ENCODE assay signal across 7 cellular contexts in genomic region chr5:138610468-138611294, GRCh38. TPM values are rescaled to one million over a fixed set of nuclear protein-coding genes. Genes with fewer than 3 reads are reported as not detected.
DNase-seq lines count a peak whose midpoint lies in the region; ATAC-seq, FAIRE-seq and TF ChIP-seq lines count a peak whose summit lies in the region.

No MANE protein-coding gene starts in this region.

- H3K9ac ChIP-seq in HUES64 (ENCODE audit: low read depth, low read length) (peak overlapping the region; percentile 61), keratinocyte (ENCODE audit: control insufficient read depth, extremely low read depth, insufficient read depth, low read length) (peak overlapping the region; percentile 0)

- no peaks in the 10 kb centered on the region for H3K9me1 ChIP-seq in keratinocyte (ENCODE audit: control insufficient read depth, extremely low read depth, insufficient read depth, low read length)

- dilution Hi-C loops in keratinocyte (cut with MboI; ENCODE audit: extremely low pct_ligation_motif_present, low sequenced_read_pairs), result no loop called here

- peak; percentile 36 to 49 (median 49) for TF ChIP-seq CTCF in keratinocyte (optimal IDR thresholded peaks at IDR 0.05 in 1 of 3, IDR thresholded peaks at IDR 0.05 in 1 of 3, conservative IDR thresholded peaks at IDR 0.05 in 1 of 3; ENCODE audit: extremely low read depth in 1 of 3, insufficient read depth in 2 of 3, low read length in 3 of 3)

- peak overlapping the region; percentile 34 for H2AFZ ChIP-seq in keratinocyte (ENCODE audit: control insufficient read depth, low read length)

- H3K4me3 Mint-ChIP-seq in central memory CD8-positive, alpha-beta T cell, result peak overlapping the region; percentile 16

- H3K36me3 ChIP-seq in HUES64 (ENCODE audit: insufficient read depth, low read length), result no peaks in the 10 kb centered on the region
- H3K36me3 ChIP-seq in keratinocyte (ENCODE audit: control insufficient read depth in 2 of 2, extremely low read depth in 1 of 2, insufficient read depth in 2 of 2, low read length in 2 of 2), result no peaks in the 10 kb centered on the region

- H4K20me1 ChIP-seq in keratinocyte (ENCODE audit: control insufficient read depth, extremely low read depth, insufficient read depth, low read length), result no peaks in the 10 kb centered on the region

- H3K36me3 Mint-ChIP-seq in central memory CD8-positive, alpha-beta T cell (ENCODE audit: insufficient read depth), result peaks cover 1% of the 10 kb centered on the region

- no peak overlapping the region for H3K27ac Mint-ChIP-seq in central memory CD8-positive, alpha-beta T cell (ENCODE audit: low read depth)

- H3K27me3 Mint-ChIP-seq in central memory CD8-positive, alpha-beta T cell, result peaks cover 62% of the 10 kb centered on the region

- H3K4me2 ChIP-seq in keratinocyte (ENCODE audit: control insufficient read depth, extremely low read depth, insufficient read depth, low read depth, low read length), result peak overlapping the region; percentile 62

- no peaks in the 10 kb centered on the region for H3K9me3 Mint-ChIP-seq in central memory CD8-positive, alpha-beta T cell

- H3K4me1 Mint-ChIP-seq in central memory CD8-positive, alpha-beta T cell, result peaks cover 9% of the 10 kb centered on the region

- H3K4me3 ChIP-seq in HUES64 (ENCODE audit: low read length), result peak overlapping the region; percentile 61
- no peak overlapping the region for H3K4me3 ChIP-seq in keratinocyte (ENCODE audit: control insufficient read depth in 2 of 3, extremely low read depth in 1 of 3, insufficient read depth in 2 of 3, low read depth in 1 of 3, low read length in 3 of 3)

- no peaks in the 10 kb centered on the region for H3K79me2 ChIP-seq in keratinocyte (ENCODE audit: control insufficient read depth, insufficient read depth, low read length)

- peaks cover 24% of the 10 kb centered on the region for H3K4me1 ChIP-seq in HUES64 (ENCODE audit: insufficient read depth, low read length)
- peaks cover 35% of the 10 kb centered on the region for H3K4me1 ChIP-seq in keratinocyte (ENCODE audit: control insufficient read depth, extremely low read depth, insufficient read depth, low read length)

- FAIRE-seq in keratinocyte (lab: Jason Lieb, UNC), result no peak
- FAIRE-seq in urothelium cell line (lab: Jason Lieb, UNC), result no peak

- peak overlapping the region; percentile 39; the same call in 1 of the 2 replicates for H3K27ac ChIP-seq in HUES64 (ENCODE audit: low read depth, low read length)
- peak overlapping the region; percentile 69 for H3K27ac ChIP-seq in keratinocyte (ENCODE audit: control insufficient read depth, insufficient read depth, low read length)

- H3K9me3 ChIP-seq in HUES64 (ENCODE audit: insufficient read depth, low read depth, low read length), result no peaks in the 10 kb centered on the region
- H3K9me3 ChIP-seq in keratinocyte (ENCODE audit: control insufficient read depth, low read depth, low read length), result no peaks in the 10 kb centered on the region

- no peaks in the 10 kb centered on the region for H3K27me3 ChIP-seq in HUES64 (ENCODE audit: insufficient read depth, low read length)
- no peaks in the 10 kb centered on the region for H3K27me3 ChIP-seq in keratinocyte (ENCODE audit: control insufficient read depth, extremely low read depth, insufficient read depth, low read length)

- no peak for DNase-seq in central memory CD8-positive, alpha-beta T cell (ENCODE audit: low spot score in 2 of 2)
- DNase-seq in keratinocyte (ENCODE audit: low read depth, low spot score) (no peak), superior temporal gyrus (ENCODE audit: extremely low spot score) (peak; percentile 71), urothelium cell line (ENCODE audit: low spot score) (no peak)
- no peak for DNase-seq in activated CD4-positive, alpha-beta T cell treated with anti-CD3 and anti-CD28 coated beads, Interleukin-2, amount 50 U/mL, for 48 hours

- WGBS in HUES64, result 9% methylated on average over 17 of the region's 18 CpGs

- ATAC-seq in central memory CD8-positive, alpha-beta T cell (replicated peaks; ENCODE audit: extremely low read depth, poor library complexity, severe bottlenecking), result no peak
- ATAC-seq in HG03025 (IDR thresholded peaks at IDR 0.05; ENCODE audit: low FRiP score, unreplicated experiment), result no peak

RNA-seq across cellular contexts. Expression of gene HSPA9, which starts 35.5 kb away (rescaled TPM):
- polyA plus RNA-seq in HUES64 (2013, experiment 1 of 2), result 276 TPM
- polyA plus RNA-seq in HUES64 (2013, experiment 2 of 2), result 247 TPM
- 153 to 195 TPM (median 153 TPM) in 3 replicates for polyA plus RNA-seq in keratinocyte
- polyA plus RNA-seq in keratinocyte (2011; ENCODE audit: low read depth), result 494 TPM
- 94.7 and 138 TPM in 2 replicates for polyA plus RNA-seq in keratinocyte (2011; cell fraction: cytosol; rRNA removed)
- 165 and 202 TPM in 2 replicates for polyA plus RNA-seq in keratinocyte (2011; cell fraction: nucleus; rRNA removed)
- polyA plus RNA-seq in keratinocyte (2012; ENCODE audit: low replicate concordance), result 174 and 210 TPM in 2 replicates
- polyA minus RNA-seq in keratinocyte, result 168 to 206 TPM (median 195 TPM) in 3 replicates
- 164 TPM for polyA minus RNA-seq in keratinocyte (2011; cell fraction: cytosol; rRNA and poly(A)+ RNA removed)
- polyA minus RNA-seq in keratinocyte (2011; cell fraction: nucleus; rRNA and poly(A)+ RNA removed), result 170 and 212 TPM in 2 replicates
